ENCODE assay signal across 23 cellular contexts in the genomic region with DNA sequence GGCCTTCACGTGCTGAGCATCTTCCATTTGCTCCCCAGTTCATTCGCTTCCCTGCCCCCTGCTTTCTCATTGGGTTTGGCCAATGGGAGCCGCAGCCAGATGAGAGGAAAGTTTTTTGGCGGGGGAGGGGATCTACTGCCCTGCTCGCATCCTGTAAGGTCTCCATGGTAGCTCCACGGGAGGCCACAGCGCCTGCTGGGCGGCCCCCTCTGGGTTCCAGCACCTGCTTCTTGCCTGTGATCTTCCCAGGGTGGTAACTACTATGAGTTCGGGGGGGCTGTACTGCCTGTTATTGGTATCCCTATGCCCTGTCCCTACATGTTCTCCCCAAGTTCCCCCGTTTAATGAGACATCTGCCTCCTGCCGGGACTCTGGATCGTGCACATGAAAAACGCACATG. TPM values are rescaled to one million over a fixed set of nuclear protein-coding genes. Genes with fewer than 3 reads are reported as not detected.
DNase-seq lines count a peak whose midpoint lies in the region; TF ChIP-seq lines count a peak whose summit lies in the region.
"Had no signal": no experiment of that assay in that cellular context is flagged by ENCODE, and none has a peak within 500 bp of the region (broad histone marks: within the 10 kb centered on the region; RNA-seq: fewer than 3 reads in every experiment).

No MANE protein-coding gene starts in this region.

- no peaks in the 10 kb centered on the region for H3K9me3 ChIP-seq in NT2/D1 (ENCODE audit: insufficient read depth, low read length)
- H3K9me3 ChIP-seq: right atrium auricular region, upper lobe of left lung had no signal

- H3K4me1 ChIP-seq in NT2/D1 (ENCODE audit: insufficient read depth, insufficient read length) = peaks cover 12% of the 10 kb centered on the region
- H3K4me1 ChIP-seq: right atrium auricular region, upper lobe of left lung had no signal

- no peak overlapping the region for H3K4me3 Mint-ChIP-seq in activated naive CD4-positive, alpha-beta T cell treated with anti-CD3 and anti-CD28 coated beads, Interleukin-2, amount 50 U/mL, for 24 hours
- no peak overlapping the region for H3K4me3 Mint-ChIP-seq in progenitor cell of endocrine pancreas (ENCODE audit: low read depth)
- H3K4me3 Mint-ChIP-seq: HFFc6, mesothelial cell of epicardium had no signal

- peak overlapping the region; percentile 30 for H3K27ac ChIP-seq in layer of hippocampus (ENCODE audit: low read depth, low read length)
- H3K27ac ChIP-seq: brain microvascular endothelial cell, epithelial cell of prostate, right atrium auricular region, upper lobe of left lung had no signal

- no peaks in the 10 kb centered on the region for H3K27me3 ChIP-seq in NT2/D1 (ENCODE audit: insufficient read depth, insufficient read length)
- H3K27me3 ChIP-seq in layer of hippocampus (ENCODE audit: control insufficient read depth, insufficient read depth, low read length) = no peaks in the 10 kb centered on the region
- H3K27me3 ChIP-seq: brain microvascular endothelial cell, right atrium auricular region, upper lobe of left lung had no signal

- peak overlapping the region; percentile 77 for H3K27ac Mint-ChIP-seq in activated naive CD4-positive, alpha-beta T cell treated with anti-CD3 and anti-CD28 coated beads, Interleukin-2, amount 50 U/mL, for 24 hours
- H3K27ac Mint-ChIP-seq in progenitor cell of endocrine pancreas = no peak overlapping the region
- H3K27ac Mint-ChIP-seq: HFFc6, mesothelial cell of epicardium had no signal

- H3K4me1 Mint-ChIP-seq in activated naive CD4-positive, alpha-beta T cell treated with anti-CD3 and anti-CD28 coated beads, Interleukin-2, amount 50 U/mL, for 24 hours = peaks cover 72% of the 10 kb centered on the region
- H3K4me1 Mint-ChIP-seq in progenitor cell of endocrine pancreas (ENCODE audit: low read depth) = peaks cover 3% of the 10 kb centered on the region
- H3K4me1 Mint-ChIP-seq: mesothelial cell of epicardium had no signal

- peaks cover 9% of the 10 kb centered on the region for H3K36me3 Mint-ChIP-seq in activated naive CD4-positive, alpha-beta T cell treated with anti-CD3 and anti-CD28 coated beads, Interleukin-2, amount 50 U/mL, for 24 hours
- no peaks in the 10 kb centered on the region for H3K36me3 Mint-ChIP-seq in progenitor cell of endocrine pancreas (ENCODE audit: insufficient read depth)
- H3K36me3 Mint-ChIP-seq: mesothelial cell of epicardium had no signal

- H3K9ac ChIP-seq in NT2/D1 (ENCODE audit: insufficient read length, low read depth) = peak overlapping the region; percentile 44

- no peak overlapping the region for H3K4me3 ChIP-seq in NT2/D1 (ENCODE audit: insufficient read length, low read depth)
- H3K4me3 ChIP-seq: right atrium auricular region, upper lobe of left lung had no signal

- no peaks in the 10 kb centered on the region for H3K36me3 ChIP-seq in NT2/D1 (ENCODE audit: insufficient read depth, insufficient read length, low read length)
- H3K36me3 ChIP-seq: brain microvascular endothelial cell, right atrium auricular region, upper lobe of left lung had no signal

- no peaks in the 10 kb centered on the region for H3K9me3 Mint-ChIP-seq in activated naive CD4-positive, alpha-beta T cell treated with anti-CD3 and anti-CD28 coated beads, Interleukin-2, amount 50 U/mL, for 24 hours
- H3K9me3 Mint-ChIP-seq in progenitor cell of endocrine pancreas (ENCODE audit: low read depth) = no peaks in the 10 kb centered on the region
- H3K9me3 Mint-ChIP-seq: HFFc6, mesothelial cell of epicardium had no signal

- DNase-seq in activated naive CD4-positive, alpha-beta T cell treated with anti-CD3 and anti-CD28 coated beads, Interleukin-2, amount 50 U/mL, for 16 hours = no peak
- DNase-seq in NT2/D1 (ENCODE audit: low read depth, low spot score) (no peak), DMS153 treated with DMSO at 0.1 percent for 48 hours (lab: John Stamatoyannopoulos, UW; ENCODE audit: unreplicated experiment) (no peak), nucleus accumbens (lab: John Stamatoyannopoulos, UW) (no peak), NCI-H146 treated with DMSO at 0.1 percent for 48 hours (lab: John Stamatoyannopoulos, UW; ENCODE audit: unreplicated experiment) (no peak), progenitor cell of endocrine pancreas (ENCODE audit: low spot score, unreplicated experiment) (no peak)
- DNase-seq: brain microvascular endothelial cell; dermis blood vessel endothelial cell; foreskin melanocyte; HFFc6; KBM-7; kidney glomerular epithelial cell; NCI-H2081; NCI-H510A treated with DMSO at 0.1 percent for 48 hours; SHP77; stimulated activated CD4-positive, alpha-beta T cell treated with anti-CD3 and anti-CD28 coated beads, Interleukin-15, amount 100 ng/mL, for 24 hours; stimulated activated naive CD8-positive, alpha-beta T cell treated with anti-CD3 and anti-CD28 coated beads, Interleukin-15, Interleukin-2, amounts not matched to agents 100 U/mL and 50 U/mL, for 24 hours had no signal

- no peak for TF ChIP-seq CTCF in progenitor cell of endocrine pancreas (IDR thresholded peaks at IDR 0.05; ENCODE audit: unreplicated experiment)

- no peaks in the 10 kb centered on the region for H3K27me3 Mint-ChIP-seq in activated naive CD4-positive, alpha-beta T cell treated with anti-CD3 and anti-CD28 coated beads, Interleukin-2, amount 50 U/mL, for 24 hours
- peaks cover 7% of the 10 kb centered on the region for H3K27me3 Mint-ChIP-seq in progenitor cell of endocrine pancreas

RNA-seq across cellular contexts. Expression of gene INPP5D, which starts 57.2 kb away (rescaled TPM):
- total RNA-seq in progenitor cell of endocrine pancreas = 5.3 and 9.0 TPM in 2 replicates
